Comparison of ENCODE assay signal across 10 cellular contexts in the genomic region with DNA sequence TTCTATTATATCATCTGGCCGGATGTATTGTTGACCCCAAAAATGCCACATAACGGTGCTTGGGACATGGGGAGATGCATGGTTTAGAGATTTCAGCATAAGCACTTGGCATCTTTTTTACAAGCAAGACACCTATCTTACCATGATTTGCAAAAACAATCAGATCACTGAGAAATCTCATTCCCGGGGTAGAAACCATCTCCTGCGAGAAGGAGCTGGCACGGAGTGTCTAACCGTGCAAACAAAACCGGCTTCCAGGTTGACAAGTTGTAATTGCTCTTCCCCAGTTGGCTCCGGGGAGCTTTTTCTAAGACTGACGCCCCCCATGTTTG. TPM values are rescaled to one million over a fixed set of nuclear protein-coding genes. Genes with fewer than 3 reads are reported as not detected.
DNase-seq lines count a peak whose midpoint lies in the region; ATAC-seq and TF ChIP-seq lines count a peak whose summit lies in the region.
"Had no signal": no experiment of that assay in that cellular context is flagged by ENCODE, and none has a peak within 500 bp of the region (broad histone marks: within the 10 kb centered on the region; RNA-seq: fewer than 3 reads in every experiment).

No MANE protein-coding gene starts in this region.

- peaks cover 60% of the 10 kb centered on the region for H3K79me2 ChIP-seq in OCI-LY1 (ENCODE audit: insufficient read depth, low read length)

- no peak for TF ChIP-seq CTCF in OCI-LY1 (IDR thresholded peaks at IDR 0.05; ENCODE audit: low read length)
- no peak for TF ChIP-seq CTCF in endodermal cell (conservative IDR thresholded peaks at IDR 0.05)
- no peak for TF ChIP-seq CTCF in retinal pigment epithelial cell (conservative IDR thresholded peaks at IDR 0.05; ENCODE audit: low read depth, low read length)
- no peak for TF ChIP-seq CTCF in omental fat pad (IDR thresholded peaks at IDR 0.05)

- H3K9me3 ChIP-seq in OCI-LY1 (ENCODE audit: low read length) (no peaks in the 10 kb centered on the region), endodermal cell (ENCODE audit: control insufficient read depth, low read length) (no peaks in the 10 kb centered on the region)
- H3K9me3 ChIP-seq: gastroesophageal sphincter had no signal

- H3K36me3 Mint-ChIP-seq in endodermal cell (ENCODE audit: low read depth): no peaks in the 10 kb centered on the region

- H3K27ac Mint-ChIP-seq in endodermal cell: no peak overlapping the region

- H3K4me1 ChIP-seq in OCI-LY1 (ENCODE audit: insufficient read depth, low read length, severe bottlenecking) (peaks cover 62% of the 10 kb centered on the region), endodermal cell (ENCODE audit: control insufficient read depth, insufficient read depth, low read length) (no peaks in the 10 kb centered on the region)

- TF ChIP-seq POLR2A in GM19099 (IDR thresholded peaks at IDR 0.05; ENCODE audit: extremely low read depth, insufficient read length, low read depth): peak; percentile 16

- peak overlapping the region; percentile 98 for H3K27ac ChIP-seq in OCI-LY1 (ENCODE audit: low read depth, low read length, poor library complexity, severe bottlenecking)
- H3K27ac ChIP-seq in endodermal cell (ENCODE audit: low read depth, low read length): no peak overlapping the region

- peak overlapping the region; percentile 61 for H3K4me3 Mint-ChIP-seq in endodermal cell

- DNase-seq in endodermal cell (no peak), retinal pigment epithelial cell (ENCODE audit: low read depth) (no peak), omental fat pad (ENCODE audit: low spot score) (no peak), NCI-H1105 (lab: John Stamatoyannopoulos, UW) (no peak)

- H3K36me3 ChIP-seq in OCI-LY1 (ENCODE audit: insufficient read depth, low read length) (peaks cover 44% of the 10 kb centered on the region), endodermal cell (ENCODE audit: control insufficient read depth, insufficient read depth, low read length) (no peaks in the 10 kb centered on the region)
- H3K36me3 ChIP-seq: gastroesophageal sphincter had no signal

- peaks cover 65% of the 10 kb centered on the region for H3K27me3 Mint-ChIP-seq in endodermal cell (ENCODE audit: insufficient read depth)

- H2AFZ ChIP-seq in OCI-LY1 (ENCODE audit: low read length): no peak overlapping the region

- 22 to 35% methylated on average over 5 to 8 of the region's 9 CpGs for WGBS in endodermal cell (ENCODE audit: insufficient coverage in 1 of 2, insufficient read length in 1 of 2), 2 experiments

- H3K4me2 ChIP-seq in OCI-LY1 (ENCODE audit: low read length): peak overlapping the region; percentile 81

- H3K9ac ChIP-seq in OCI-LY1 (ENCODE audit: low read length) (peak overlapping the region; percentile 100), endodermal cell (ENCODE audit: extremely low read depth, low read length, poor library complexity, severe bottlenecking) (no peak overlapping the region)

- no peaks in the 10 kb centered on the region for H3K9me2 ChIP-seq in OCI-LY1 (ENCODE audit: low read depth, low read length)

- ATAC-seq in GM21529 (IDR thresholded peaks at IDR 0.05; ENCODE audit: unreplicated experiment) (no peak), omental fat pad (ENCODE audit: low FRiP score) (no peak), HG03175 (IDR thresholded peaks at IDR 0.05; ENCODE audit: unreplicated experiment) (no peak)
- ATAC-seq: gastroesophageal sphincter, K562 had no signal

- no peaks in the 10 kb centered on the region for H3K27me3 ChIP-seq in OCI-LY1 (ENCODE audit: insufficient read depth, low read length)
- peaks cover 57% of the 10 kb centered on the region for H3K27me3 ChIP-seq in endodermal cell (ENCODE audit: control insufficient read depth, insufficient read depth, low read length, poor library complexity, severe bottlenecking)

- peaks cover 21% of the 10 kb centered on the region for H3K4me1 Mint-ChIP-seq in endodermal cell

- H3K4me3 ChIP-seq in OCI-LY1 (ENCODE audit: low read depth, low read length, poor library complexity, severe bottlenecking): peak overlapping the region; percentile 99
- H3K4me3 ChIP-seq in endodermal cell (ENCODE audit: low read length): peak overlapping the region; percentile 84
- peak overlapping the region; percentile 67 for H3K4me3 ChIP-seq in retinal pigment epithelial cell (ENCODE audit: low read length)

- H3F3A ChIP-seq in OCI-LY1 (ENCODE audit: insufficient read depth, low read length): 0 out of 2 replicates have a peak, but pooled peaks cover 7% of the 10 kb centered on the region

- H4K20me1 ChIP-seq in OCI-LY1 (ENCODE audit: insufficient read depth, low read length): no peaks in the 10 kb centered on the region

- H3K9me3 Mint-ChIP-seq in endodermal cell: no peaks in the 10 kb centered on the region

RNA-seq across cellular contexts. Expression of a gene that starts 1.0 kb away (rescaled TPM):
- total RNA-seq in endodermal cell: under 1 TPM; 0.18 to 0.58 TPM
- polyA plus RNA-seq in endodermal cell (2013, experiment 1 of 2): 0.32 TPM
- 0.37 TPM for polyA plus RNA-seq in endodermal cell (2013, experiment 2 of 2)
- 1 to 10 TPM in 3 of 4 donors, under 1 TPM in 1; 0.38 to 7.3 (median 2.2) TPM for total RNA-seq in omental fat pad

RNA-seq across cellular contexts. Expression of a gene that starts 1.4 kb away (rescaled TPM):
- total RNA-seq in endodermal cell (10 to 100 TPM in 1 of 2 donors, 1 to 10 TPM in 1; 4.4 to 14.1 TPM), omental fat pad (1 to 10 TPM; 1.4 to 8.2 (median 2.6) TPM)
- polyA plus RNA-seq in endodermal cell (2013, experiment 1 of 2): 6.2 TPM
- 5.0 TPM for polyA plus RNA-seq in endodermal cell (2013, experiment 2 of 2)

RNA-seq across cellular contexts. Expression of a gene that starts 42.1 kb away (rescaled TPM):
- total RNA-seq in endodermal cell (10 to 100 TPM; 64.0 to 89.4 TPM), omental fat pad (10 to 100 TPM; 26.6 to 59.6 (median 48.1) TPM)
- polyA plus RNA-seq in endodermal cell (2013, experiment 1 of 2): 88.9 TPM
- polyA plus RNA-seq in endodermal cell (2013, experiment 2 of 2): 86.9 TPM
